ENCODE assay signal across 9 cellular contexts in the genomic region with DNA sequence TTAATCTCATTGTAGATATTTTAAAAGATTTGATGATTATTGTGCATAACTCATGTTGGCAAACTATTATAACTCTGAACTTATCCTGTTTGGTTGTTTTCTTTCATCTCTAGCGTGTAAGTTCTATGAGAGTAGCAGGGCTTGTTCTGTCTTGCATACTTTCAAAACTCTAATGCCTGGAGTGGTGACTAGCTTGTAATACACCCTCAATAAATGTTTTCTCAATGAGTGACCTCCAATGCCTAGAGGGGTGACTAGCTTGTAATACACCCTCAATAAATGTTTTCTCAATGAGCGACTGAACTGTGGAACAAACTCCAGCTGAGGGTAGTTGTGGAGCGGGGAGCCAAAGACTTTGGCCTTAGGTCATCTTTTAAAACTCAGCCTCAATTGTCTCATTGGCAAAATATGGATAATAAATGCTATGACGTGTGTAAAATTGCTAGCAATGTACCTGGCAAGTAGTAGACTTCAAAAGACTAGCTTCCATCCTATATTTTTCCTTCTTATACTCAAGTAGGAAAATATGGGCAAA. TPM values are rescaled to one million over a fixed set of nuclear protein-coding genes. Genes with fewer than 3 reads are reported as not detected.
DNase-seq lines count a peak whose midpoint lies in the region; ATAC-seq, FAIRE-seq and TF ChIP-seq lines count a peak whose summit lies in the region.
"Had no signal": no experiment of that assay in that cellular context is flagged by ENCODE, and none has a peak within 500 bp of the region (broad histone marks: within the 10 kb centered on the region; RNA-seq: fewer than 3 reads in every experiment).

No MANE protein-coding gene starts in this region.

- FAIRE-seq in bronchial epithelial cell (lab: Jason Lieb, UNC): no peak

- no peak overlapping the region for H3K4ac ChIP-seq in IMR-90 (ENCODE audit: low read depth, low read length)

- no peak overlapping the region for H3K14ac ChIP-seq in IMR-90 (replicated peaks; ENCODE audit: low read depth, low read length)

- WGBS in IMR-90 (ENCODE audit: extremely low coverage in 2 of 2, insufficient read length in 1 of 2), 2 experiments: no CpG with 5 or more reads among the region's 4 CpGs

- DNase-seq in IMR-90 (no peak), bronchial epithelial cell (ENCODE audit: low read depth) (peak; percentile 98), GOT3 (lab: John Stamatoyannopoulos, UW) (no peak)
- DNase-seq in naive thymus-derived CD8-positive, alpha-beta T cell: no peak
- no peak for DNase-seq in stimulated activated CD4-positive, alpha-beta T cell treated with anti-CD3 and anti-CD28 coated beads, Interleukin-4, amount 100 ng/mL, for 1 hour
- DNase-seq: NCI-H1930 had no signal

- no peak for TF ChIP-seq RAD21 in IMR-90 (IDR thresholded peaks at IDR 0.05; ENCODE audit: low read length)

- H3K4me3 ChIP-seq in BLaER1: 0 out of 2 replicates have a peak overlapping the region, but pooled peaks have one; percentile 80
- no peak overlapping the region for H3K4me3 ChIP-seq in IMR-90 (ENCODE audit: insufficient read depth, low read depth, low read length)
- peak overlapping the region; percentile 81 for H3K4me3 ChIP-seq in bronchial epithelial cell (ENCODE audit: low read depth, low read length)

- no peak overlapping the region for H2AK9ac ChIP-seq in IMR-90 (replicated peaks; ENCODE audit: low read depth, low read length, poor library complexity)

- no peak overlapping the region for H3K23ac ChIP-seq in IMR-90 (ENCODE audit: low read depth, low read length)

- no peak overlapping the region for H4K8ac ChIP-seq in IMR-90 (ENCODE audit: low read depth in 2 of 2, low read length in 2 of 2)

- no peak overlapping the region for H2BK5ac ChIP-seq in IMR-90 (ENCODE audit: low read depth, low read length, poor library complexity, severe bottlenecking)

- dilution Hi-C loops in IMR-90 (cut with HindIII; ENCODE audit: low sequenced_read_pairs, unreplicated experiment): no loop called here

- H3K18ac ChIP-seq in IMR-90 (ENCODE audit: low read depth, low read length): 0 out of 2 replicates have a peak overlapping the region, but pooled peaks have one; percentile 25

- H3K27ac Mint-ChIP-seq in naive thymus-derived CD8-positive, alpha-beta T cell: peak overlapping the region in 6 of 10 donors; percentile 1 to 63 (median 52)

- H4K91ac ChIP-seq in IMR-90 (ENCODE audit: insufficient read depth, low read depth, low read length): no peak overlapping the region

- peaks cover 22% of the 10 kb centered on the region for H3K4me1 ChIP-seq in BLaER1
- peaks cover 16% of the 10 kb centered on the region for H3K4me1 ChIP-seq in IMR-90 (ENCODE audit: control insufficient read depth, insufficient read depth, low read length)

- H3K9me3 ChIP-seq in BLaER1 (no peaks in the 10 kb centered on the region), IMR-90 (ENCODE audit: control insufficient read depth, insufficient read depth, low read length) (no peaks in the 10 kb centered on the region)

- intact Hi-C loops in IMR-90 (cut with micrococcal nuclease): loop anchor here (2.0 kb wide), 1 partner anchor 97 kb away; no protein-coding TSS in a partner anchor

- H3K4me3 Mint-ChIP-seq in naive thymus-derived CD8-positive, alpha-beta T cell: peak overlapping the region in 9 of 10 donors; percentile 34 to 99 (median 90)

- H3K36me3 Mint-ChIP-seq in naive thymus-derived CD8-positive, alpha-beta T cell: peaks cover 0 to 4% (median 0%) of the 10 kb centered on the region in 3 donors

- no peak overlapping the region for H4K5ac ChIP-seq in IMR-90 (ENCODE audit: low read depth, low read length)

- TF ChIP-seq CTCF in IMR-90 (conservative IDR thresholded peaks at IDR 0.05; ENCODE audit: low read depth, low read length) (no peak), bronchial epithelial cell (IDR thresholded peaks at IDR 0.05; ENCODE audit: insufficient read depth, low read length, severe bottlenecking) (no peak)

- no peak overlapping the region for H2BK15ac ChIP-seq in IMR-90 (ENCODE audit: low read depth, low read length)

- no peak overlapping the region for H2BK20ac ChIP-seq in IMR-90 (ENCODE audit: low read depth, low read length)

- H3K4me2 ChIP-seq in BLaER1 (peak overlapping the region; percentile 93), IMR-90 (ENCODE audit: low read depth, low read length) (peak overlapping the region; percentile 44)

- H4K20me1 ChIP-seq in BLaER1 (no peaks in the 10 kb centered on the region), IMR-90 (ENCODE audit: insufficient read depth, low read length) (no peaks in the 10 kb centered on the region)

- H2AFZ ChIP-seq in IMR-90 (replicated peaks; ENCODE audit: low read length, poor library complexity): no peak overlapping the region

- H2BK120ac ChIP-seq in IMR-90 (ENCODE audit: low read depth, low read length): no peak overlapping the region

- H3K27ac ChIP-seq in BLaER1 (no peak overlapping the region), IMR-90 (ENCODE audit: insufficient read depth, low read length) (no peak overlapping the region)

- no peaks in the 10 kb centered on the region for H3K27me3 Mint-ChIP-seq in naive thymus-derived CD8-positive, alpha-beta T cell

- peaks cover 19 to 40% of the 10 kb centered on the region in 2 experiments for H3K79me1 ChIP-seq in IMR-90 (ENCODE audit: low read depth in 1 of 2, low read length in 2 of 2)

- in situ Hi-C loops in IMR-90 (cut with MboI; ENCODE audit: low sequenced_read_pairs): no loop called here

- no TSS peak for BruUV-seq in IMR-90 (replicated peaks; lab: Mats Ljungman, UMichigan)

- H3K27me3 ChIP-seq in BLaER1 (no peaks in the 10 kb centered on the region), IMR-90 (ENCODE audit: control insufficient read depth, insufficient read depth, low read length) (no peaks in the 10 kb centered on the region), bronchial epithelial cell (ENCODE audit: control insufficient read depth, insufficient read depth, low read length) (no peaks in the 10 kb centered on the region)

- no peak overlapping the region for H3K9ac ChIP-seq in BLaER1
- H3K9ac ChIP-seq in IMR-90 (ENCODE audit: low read depth, low read length): no peak overlapping the region

- peaks cover 3% of the 10 kb centered on the region; the same call in 1 of the 2 replicates for H3K9me1 ChIP-seq in IMR-90 (ENCODE audit: insufficient read depth, low read length)

- no peaks in the 10 kb centered on the region for H3K9me3 Mint-ChIP-seq in naive thymus-derived CD8-positive, alpha-beta T cell

- peaks cover 7% of the 10 kb centered on the region; the same call in 1 of the 2 replicates for H3K36me3 ChIP-seq in BLaER1
- H3K36me3 ChIP-seq in IMR-90 (ENCODE audit: control insufficient read depth, insufficient read depth, low read length): no peaks in the 10 kb centered on the region
- H3K36me3 ChIP-seq in bronchial epithelial cell (ENCODE audit: control insufficient read depth, insufficient read depth, low read length): no peaks in the 10 kb centered on the region

- no peak for TF ChIP-seq POLR2A in IMR-90 (IDR thresholded peaks at IDR 0.05; ENCODE audit: low read depth, low read length)

- ATAC-seq in IMR-90 (ENCODE audit: low read depth) (no peak), GM18519 (IDR thresholded peaks at IDR 0.05; ENCODE audit: low FRiP score, unreplicated experiment) (no peak), HG02642 (IDR thresholded peaks at IDR 0.05; ENCODE audit: poor library complexity, unreplicated experiment) (no peak)
- no peak for ATAC-seq in naive thymus-derived CD8-positive, alpha-beta T cell

- POLR2A ChIA-PET in IMR-90 (lab: Charles Lee; ENCODE audit: unreplicated experiment): no interaction called here
- POLR2A ChIA-PET in naive thymus-derived CD8-positive, alpha-beta T cell (lab: Charles Lee): no interaction called here

- H3K56ac ChIP-seq in IMR-90 (ENCODE audit: extremely low read depth, insufficient read depth, low read length): no peak overlapping the region

- no peak overlapping the region for H2AK5ac ChIP-seq in IMR-90 (ENCODE audit: low read depth, low read length)

- peaks cover 23 to 38% (median 37%) of the 10 kb centered on the region in 4 donors for H3K4me1 Mint-ChIP-seq in naive thymus-derived CD8-positive, alpha-beta T cell

- CTCF ChIA-PET in IMR-90 (lab: Yijun Ruan, JAX): interaction anchor here (1.4 to 1.8 kb wide), 2 partner anchors 26 to 756 kb away, joined by 3 to 6 read pairs; no protein-coding TSS in a partner anchor

TF ChIP-seq in IMR-90, 13 proteins besides CTCF, POLR2A, EP300 and RAD21 (continues in another document):
- TF ChIP-seq CEBPB (IDR thresholded peaks at IDR 0.05; ENCODE audit: low read depth, low read length) (no peak), CHD1 (IDR thresholded peaks at IDR 0.05; ENCODE audit: low read depth, low read length) (no peak), SMC3 (IDR thresholded peaks at IDR 0.05; ENCODE audit: low read depth, low read length) (no peak), RCOR1 (IDR thresholded peaks at IDR 0.05; ENCODE audit: insufficient replicate concordance, low read length) (no peak), MAFK (IDR thresholded peaks at IDR 0.05; ENCODE audit: low read depth, low read length) (no peak), RFX5 (IDR thresholded peaks at IDR 0.05; ENCODE audit: low read depth, low read length) (no peak), MAZ (IDR thresholded peaks at IDR 0.05; ENCODE audit: borderline replicate concordance, low read depth, low read length) (no peak), NFE2L2 (IDR thresholded peaks at IDR 0.05; ENCODE audit: low read depth, low read length) (no peak)
- TF ChIP-seq, protein P1, sequence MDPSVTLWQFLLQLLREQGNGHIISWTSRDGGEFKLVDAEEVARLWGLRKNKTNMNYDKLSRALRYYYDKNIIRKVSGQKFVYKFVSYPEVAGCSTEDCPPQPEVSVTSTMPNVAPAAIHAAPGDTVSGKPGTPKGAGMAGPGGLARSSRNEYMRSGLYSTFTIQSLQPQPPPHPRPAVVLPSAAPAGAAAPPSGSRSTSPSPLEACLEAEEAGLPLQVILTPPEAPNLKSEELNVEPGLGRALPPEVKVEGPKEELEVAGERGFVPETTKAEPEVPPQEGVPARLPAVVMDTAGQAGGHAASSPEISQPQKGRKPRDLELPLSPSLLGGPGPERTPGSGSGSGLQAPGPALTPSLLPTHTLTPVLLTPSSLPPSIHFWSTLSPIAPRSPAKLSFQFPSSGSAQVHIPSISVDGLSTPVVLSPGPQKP (IDR thresholded peaks at IDR 0.05; ENCODE audit: borderline replicate concordance, low read depth, low read length): no peak

RNA-seq across cellular contexts. Expression of a gene that starts 1.8 kb away (rescaled TPM):
- total RNA-seq in IMR-90 (2012; rRNA removed) (100 and 153 TPM in 2 replicates), bronchial epithelial cell (52.1 and 76.9 TPM in 2 replicates)
- 12.0 and 20.4 TPM in 2 replicates for polyA plus RNA-seq in IMR-90 (2012; rRNA removed)
- polyA plus RNA-seq in IMR-90 (2012; cell fraction: cytosol; rRNA removed): 2.3 and 4.5 TPM in 2 replicates
- polyA plus RNA-seq in IMR-90 (2012; cell fraction: nucleus; rRNA removed; ENCODE audit: low replicate concordance): 1.8 and 9.7 TPM in 2 replicates
- 10 to 100 TPM in 1 of 2 experiments, 1 to 10 TPM in 1; 7.3 to 10.2 TPM for total RNA-seq in naive thymus-derived CD8-positive, alpha-beta T cell
- 1 to 10 TPM; 3.0 to 4.0 (median 3.9) TPM for polyA plus RNA-seq in naive thymus-derived CD8-positive, alpha-beta T cell
